ENCODE assay signal across 1 cellular context in genomic region chr15:89758981-89759380, GRCh38.
TF ChIP-seq lines count a peak whose summit lies in the region.

No MANE protein-coding gene starts in this region.

TF ChIP-seq in H1, 55 proteins besides CTCF, POLR2A, EP300 and RAD21:
- no peak for TF ChIP-seq BRCA1 (IDR thresholded peaks at IDR 0.05; ENCODE audit: low read depth, low read length)
- TF ChIP-seq CHD2 (IDR thresholded peaks at IDR 0.05; ENCODE audit: low read length), result no peak
- TF ChIP-seq POLR2AphosphoS5 (IDR thresholded peaks at IDR 0.05; ENCODE audit: low read depth, low read length), result no peak
- TF ChIP-seq SP4 (IDR thresholded peaks at IDR 0.05; ENCODE audit: low read length), result no peak
- TF ChIP-seq RXRA (IDR thresholded peaks at IDR 0.05; ENCODE audit: insufficient read depth, low read depth, low read length), result no peak
- TF ChIP-seq YY1 (IDR thresholded peaks at IDR 0.05; ENCODE audit: low read depth, low read length), result no peak
- no peak for TF ChIP-seq SIRT6 (IDR thresholded peaks at IDR 0.05; ENCODE audit: low read length)
- no peak for TF ChIP-seq CBX5 (IDR thresholded peaks at IDR 0.05; ENCODE audit: low read depth, low read length)
- TF ChIP-seq, protein P1, sequence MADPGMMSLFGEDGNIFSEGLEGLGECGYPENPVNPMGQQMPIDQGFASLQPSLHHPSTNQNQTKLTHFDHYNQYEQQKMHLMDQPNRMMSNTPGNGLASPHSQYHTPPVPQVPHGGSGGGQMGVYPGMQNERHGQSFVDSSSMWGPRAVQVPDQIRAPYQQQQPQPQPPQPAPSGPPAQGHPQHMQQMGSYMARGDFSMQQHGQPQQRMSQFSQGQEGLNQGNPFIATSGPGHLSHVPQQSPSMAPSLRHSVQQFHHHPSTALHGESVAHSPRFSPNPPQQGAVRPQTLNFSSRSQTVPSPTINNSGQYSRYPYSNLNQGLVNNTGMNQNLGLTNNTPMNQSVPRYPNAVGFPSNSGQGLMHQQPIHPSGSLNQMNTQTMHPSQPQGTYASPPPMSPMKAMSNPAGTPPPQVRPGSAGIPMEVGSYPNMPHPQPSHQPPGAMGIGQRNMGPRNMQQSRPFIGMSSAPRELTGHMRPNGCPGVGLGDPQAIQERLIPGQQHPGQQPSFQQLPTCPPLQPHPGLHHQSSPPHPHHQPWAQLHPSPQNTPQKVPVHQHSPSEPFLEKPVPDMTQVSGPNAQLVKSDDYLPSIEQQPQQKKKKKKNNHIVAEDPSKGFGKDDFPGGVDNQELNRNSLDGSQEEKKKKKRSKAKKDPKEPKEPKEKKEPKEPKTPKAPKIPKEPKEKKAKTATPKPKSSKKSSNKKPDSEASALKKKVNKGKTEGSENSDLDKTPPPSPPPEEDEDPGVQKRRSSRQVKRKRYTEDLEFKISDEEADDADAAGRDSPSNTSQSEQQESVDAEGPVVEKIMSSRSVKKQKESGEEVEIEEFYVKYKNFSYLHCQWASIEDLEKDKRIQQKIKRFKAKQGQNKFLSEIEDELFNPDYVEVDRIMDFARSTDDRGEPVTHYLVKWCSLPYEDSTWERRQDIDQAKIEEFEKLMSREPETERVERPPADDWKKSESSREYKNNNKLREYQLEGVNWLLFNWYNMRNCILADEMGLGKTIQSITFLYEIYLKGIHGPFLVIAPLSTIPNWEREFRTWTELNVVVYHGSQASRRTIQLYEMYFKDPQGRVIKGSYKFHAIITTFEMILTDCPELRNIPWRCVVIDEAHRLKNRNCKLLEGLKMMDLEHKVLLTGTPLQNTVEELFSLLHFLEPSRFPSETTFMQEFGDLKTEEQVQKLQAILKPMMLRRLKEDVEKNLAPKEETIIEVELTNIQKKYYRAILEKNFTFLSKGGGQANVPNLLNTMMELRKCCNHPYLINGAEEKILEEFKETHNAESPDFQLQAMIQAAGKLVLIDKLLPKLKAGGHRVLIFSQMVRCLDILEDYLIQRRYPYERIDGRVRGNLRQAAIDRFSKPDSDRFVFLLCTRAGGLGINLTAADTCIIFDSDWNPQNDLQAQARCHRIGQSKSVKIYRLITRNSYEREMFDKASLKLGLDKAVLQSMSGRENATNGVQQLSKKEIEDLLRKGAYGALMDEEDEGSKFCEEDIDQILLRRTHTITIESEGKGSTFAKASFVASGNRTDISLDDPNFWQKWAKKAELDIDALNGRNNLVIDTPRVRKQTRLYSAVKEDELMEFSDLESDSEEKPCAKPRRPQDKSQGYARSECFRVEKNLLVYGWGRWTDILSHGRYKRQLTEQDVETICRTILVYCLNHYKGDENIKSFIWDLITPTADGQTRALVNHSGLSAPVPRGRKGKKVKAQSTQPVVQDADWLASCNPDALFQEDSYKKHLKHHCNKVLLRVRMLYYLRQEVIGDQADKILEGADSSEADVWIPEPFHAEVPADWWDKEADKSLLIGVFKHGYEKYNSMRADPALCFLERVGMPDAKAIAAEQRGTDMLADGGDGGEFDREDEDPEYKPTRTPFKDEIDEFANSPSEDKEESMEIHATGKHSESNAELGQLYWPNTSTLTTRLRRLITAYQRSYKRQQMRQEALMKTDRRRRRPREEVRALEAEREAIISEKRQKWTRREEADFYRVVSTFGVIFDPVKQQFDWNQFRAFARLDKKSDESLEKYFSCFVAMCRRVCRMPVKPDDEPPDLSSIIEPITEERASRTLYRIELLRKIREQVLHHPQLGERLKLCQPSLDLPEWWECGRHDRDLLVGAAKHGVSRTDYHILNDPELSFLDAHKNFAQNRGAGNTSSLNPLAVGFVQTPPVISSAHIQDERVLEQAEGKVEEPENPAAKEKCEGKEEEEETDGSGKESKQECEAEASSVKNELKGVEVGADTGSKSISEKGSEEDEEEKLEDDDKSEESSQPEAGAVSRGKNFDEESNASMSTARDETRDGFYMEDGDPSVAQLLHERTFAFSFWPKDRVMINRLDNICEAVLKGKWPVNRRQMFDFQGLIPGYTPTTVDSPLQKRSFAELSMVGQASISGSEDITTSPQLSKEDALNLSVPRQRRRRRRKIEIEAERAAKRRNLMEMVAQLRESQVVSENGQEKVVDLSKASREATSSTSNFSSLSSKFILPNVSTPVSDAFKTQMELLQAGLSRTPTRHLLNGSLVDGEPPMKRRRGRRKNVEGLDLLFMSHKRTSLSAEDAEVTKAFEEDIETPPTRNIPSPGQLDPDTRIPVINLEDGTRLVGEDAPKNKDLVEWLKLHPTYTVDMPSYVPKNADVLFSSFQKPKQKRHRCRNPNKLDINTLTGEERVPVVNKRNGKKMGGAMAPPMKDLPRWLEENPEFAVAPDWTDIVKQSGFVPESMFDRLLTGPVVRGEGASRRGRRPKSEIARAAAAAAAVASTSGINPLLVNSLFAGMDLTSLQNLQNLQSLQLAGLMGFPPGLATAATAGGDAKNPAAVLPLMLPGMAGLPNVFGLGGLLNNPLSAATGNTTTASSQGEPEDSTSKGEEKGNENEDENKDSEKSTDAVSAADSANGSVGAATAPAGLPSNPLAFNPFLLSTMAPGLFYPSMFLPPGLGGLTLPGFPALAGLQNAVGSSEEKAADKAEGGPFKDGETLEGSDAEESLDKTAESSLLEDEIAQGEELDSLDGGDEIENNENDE (IDR thresholded peaks at IDR 0.05; ENCODE audit: insufficient replicate concordance, low read length), result no peak
- no peak for TF ChIP-seq SP1 (IDR thresholded peaks at IDR 0.05; ENCODE audit: low read depth, low read length)
- TF ChIP-seq, protein P2, sequence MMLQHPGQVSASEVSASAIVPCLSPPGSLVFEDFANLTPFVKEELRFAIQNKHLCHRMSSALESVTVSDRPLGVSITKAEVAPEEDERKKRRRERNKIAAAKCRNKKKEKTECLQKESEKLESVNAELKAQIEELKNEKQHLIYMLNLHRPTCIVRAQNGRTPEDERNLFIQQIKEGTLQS (IDR thresholded peaks at IDR 0.05; ENCODE audit: insufficient read depth, low read depth, low read length), result no peak
- TF ChIP-seq, protein P3, sequence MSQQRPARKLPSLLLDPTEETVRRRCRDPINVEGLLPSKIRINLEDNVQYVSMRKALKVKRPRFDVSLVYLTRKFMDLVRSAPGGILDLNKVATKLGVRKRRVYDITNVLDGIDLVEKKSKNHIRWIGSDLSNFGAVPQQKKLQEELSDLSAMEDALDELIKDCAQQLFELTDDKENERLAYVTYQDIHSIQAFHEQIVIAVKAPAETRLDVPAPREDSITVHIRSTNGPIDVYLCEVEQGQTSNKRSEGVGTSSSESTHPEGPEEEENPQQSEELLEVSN (IDR thresholded peaks at IDR 0.05), result no peak
- TF ChIP-seq KDM5A (IDR thresholded peaks at IDR 0.05; ENCODE audit: low read length), result no peak
- TF ChIP-seq GTF2F1 (IDR thresholded peaks at IDR 0.05; ENCODE audit: borderline replicate concordance, low read depth, low read length), result no peak
